ENCODE assay signal across 22 cellular contexts in the genomic region with DNA sequence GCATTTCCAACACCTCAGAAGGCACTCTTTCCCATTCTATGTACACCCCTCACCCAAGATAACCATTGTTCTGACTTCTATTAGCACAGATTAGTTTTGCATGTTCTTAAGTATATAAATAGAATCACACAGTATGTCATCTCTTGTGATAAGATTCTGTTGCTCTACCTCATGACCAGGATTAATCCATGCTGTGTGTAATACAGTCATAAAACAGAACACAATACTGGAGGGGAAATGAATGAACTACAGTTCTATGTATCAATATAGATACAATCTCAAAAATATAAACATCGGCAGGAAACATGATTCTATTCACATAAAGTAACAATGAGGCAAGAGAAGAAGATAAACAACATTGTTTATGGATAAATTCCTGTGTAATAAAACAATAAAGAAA.
DNase-seq lines count a peak whose midpoint lies in the region; ATAC-seq and TF ChIP-seq lines count a peak whose summit lies in the region.
"Had no signal": no experiment of that assay in that cellular context is flagged by ENCODE, and none has a peak within 500 bp of the region (broad histone marks: within the 10 kb centered on the region; RNA-seq: fewer than 3 reads in every experiment).

No MANE protein-coding gene starts in this region.

- CTCF ChIA-PET in activated B cell treated with CpG ODN at 0.5 μM for 24 hours (lab: Charles Lee), result no interaction called here

- H3K27me3 Mint-ChIP-seq in activated B cell treated with CpG ODN at 0.5 μM for 24 hours (no peaks in the 10 kb centered on the region), immature natural killer cell (ENCODE audit: low read depth in 3 of 3) (peaks cover 0 to 2% (median 0%) of the 10 kb centered on the region in 3 donors)
- H3K27me3 Mint-ChIP-seq in stimulated activated memory B cell treated with anti-CD40 and anti-IgM and Interleukin-4, amounts not matched to agents 10 μg/mL and 1 μg/mL and 100 μg/mL, for 72 hours, result no peaks in the 10 kb centered on the region
- H3K27me3 Mint-ChIP-seq: CD4-positive, CD25-positive, alpha-beta regulatory T cell had no signal

- TF ChIP-seq CTCF in activated B cell treated with CpG ODN at 0.5 μM for 24 hours (IDR thresholded peaks at IDR 0.05), result no peak

- POLR2A ChIA-PET in activated B cell treated with CpG ODN at 0.5 μM for 24 hours (lab: Charles Lee), result no interaction called here

- H3K4me3 Mint-ChIP-seq in activated B cell treated with CpG ODN at 0.5 μM for 24 hours (no peak overlapping the region), immature natural killer cell (no peak overlapping the region)
- H3K4me3 Mint-ChIP-seq in stimulated activated memory B cell treated with anti-CD40 and anti-IgM and Interleukin-4, amounts not matched to agents 10 μg/mL and 1 μg/mL and 100 μg/mL, for 72 hours, result no peak overlapping the region
- H3K4me3 Mint-ChIP-seq: CD4-positive, CD25-positive, alpha-beta regulatory T cell; H9; HFFc6 had no signal

- peak; percentile 79 for ATAC-seq in left ventricle myocardium superior
- no peak for ATAC-seq in Right ventricle myocardium inferior
- no peak for ATAC-seq in activated B cell treated with CpG ODN at 0.5 μM for 24 hours (ENCODE audit: low read depth)
- ATAC-seq in stimulated activated memory B cell treated with anti-CD40 and anti-IgM and Interleukin-4, amounts not matched to agents 10 μg/mL and 1 μg/mL and 100 μg/mL, for 72 hours, result no peak
- no peak for ATAC-seq in GM19467 (IDR thresholded peaks at IDR 0.05; ENCODE audit: unreplicated experiment)
- ATAC-seq: GM12878 had no signal

- peak overlapping the region; percentile 6 for H3K27ac Mint-ChIP-seq in activated B cell treated with CpG ODN at 0.5 μM for 24 hours
- H3K27ac Mint-ChIP-seq in stimulated activated memory B cell treated with anti-CD40 and anti-IgM and Interleukin-4, amounts not matched to agents 10 μg/mL and 1 μg/mL and 100 μg/mL, for 72 hours, result peak overlapping the region; percentile 63
- H3K27ac Mint-ChIP-seq in immature natural killer cell, result no peak overlapping the region
- H3K27ac Mint-ChIP-seq: H9, HFFc6 had no signal

- H3K9me3 Mint-ChIP-seq in activated B cell treated with CpG ODN at 0.5 μM for 24 hours (no peaks in the 10 kb centered on the region), immature natural killer cell (no peaks in the 10 kb centered on the region)
- H3K9me3 Mint-ChIP-seq in stimulated activated memory B cell treated with anti-CD40 and anti-IgM and Interleukin-4, amounts not matched to agents 10 μg/mL and 1 μg/mL and 100 μg/mL, for 72 hours, result no peaks in the 10 kb centered on the region
- H3K9me3 Mint-ChIP-seq: CD4-positive, CD25-positive, alpha-beta regulatory T cell; H9; HFFc6 had no signal

- H3K4me1 Mint-ChIP-seq in activated B cell treated with CpG ODN at 0.5 μM for 24 hours (peaks cover 40% of the 10 kb centered on the region), immature natural killer cell (peaks cover 19 to 26% of the 10 kb centered on the region in 2 donors)
- H3K4me1 Mint-ChIP-seq in stimulated activated memory B cell treated with anti-CD40 and anti-IgM and Interleukin-4, amounts not matched to agents 10 μg/mL and 1 μg/mL and 100 μg/mL, for 72 hours, result peaks cover 40% of the 10 kb centered on the region

- intact Hi-C loops in left ventricle myocardium superior (cut with micrococcal nuclease) (no loop called here), Right ventricle myocardium inferior (cut with DNase I) (no loop called here), activated B cell treated with CpG ODN at 0.5 μM for 24 hours (cut with micrococcal nuclease) (no loop called here)

- H3K36me3 Mint-ChIP-seq in activated B cell treated with CpG ODN at 0.5 μM for 24 hours (ENCODE audit: low read depth), result peaks cover 74% of the 10 kb centered on the region
- H3K36me3 Mint-ChIP-seq in stimulated activated memory B cell treated with anti-CD40 and anti-IgM and Interleukin-4, amounts not matched to agents 10 μg/mL and 1 μg/mL and 100 μg/mL, for 72 hours, result peaks cover 65% of the 10 kb centered on the region
- H3K36me3 Mint-ChIP-seq in immature natural killer cell, result peaks cover 0 to 14% (median 5%) of the 10 kb centered on the region in 3 donors

- DNase-seq in left ventricle myocardium superior (no peak), Right ventricle myocardium inferior (ENCODE audit: missing footprints) (no peak), activated B cell treated with CpG ODN at 0.5 μM for 24 hours (no peak), lung microvascular endothelial cell (ENCODE audit: low read depth in 2 of 2) (peak; percentile 71 to 93), NCI-H2107 (lab: John Stamatoyannopoulos, UW) (no peak), immature natural killer cell (no peak)
- DNase-seq: BE2C, DMS79, GM23248, H9, HFFc6, MM.1S, NCI-H1048, NCI-H1436, NCI-H187 treated with DMSO at 0.1 percent for 48 hours, NCI-H2227 treated with DMSO at 0.1 percent for 48 hours, NCI-H510A treated with DMSO at 0.1 percent for 48 hours, NCI-H748 treated with DMSO at 0.1 percent for 48 hours had no signal

Comparison
In these comparisons a context has a peak if more than half of its experiments do, and no peak if none do; other contexts are left out.
1. DNase-seq: peak in lung microvascular endothelial cell (2 of 2); none in left ventricle myocardium superior (single experiment), Right ventricle myocardium inferior (single experiment), activated B cell treated with CpG ODN at 0.5 μM for 24 hours (single experiment), NCI-H2107 (single experiment) and immature natural killer cell (0 of 3).
2. H3K27ac Mint-ChIP-seq: peak in activated B cell treated with CpG ODN at 0.5 μM for 24 hours (single experiment) and stimulated activated memory B cell treated with anti-CD40 and anti-IgM and Interleukin-4, amounts not matched to agents 10 μg/mL and 1 μg/mL and 100 μg/mL, for 72 hours (single experiment); none in immature natural killer cell (0 of 6).